Comparison of ENCODE assay signal across 1 cellular context in the genomic region with DNA sequence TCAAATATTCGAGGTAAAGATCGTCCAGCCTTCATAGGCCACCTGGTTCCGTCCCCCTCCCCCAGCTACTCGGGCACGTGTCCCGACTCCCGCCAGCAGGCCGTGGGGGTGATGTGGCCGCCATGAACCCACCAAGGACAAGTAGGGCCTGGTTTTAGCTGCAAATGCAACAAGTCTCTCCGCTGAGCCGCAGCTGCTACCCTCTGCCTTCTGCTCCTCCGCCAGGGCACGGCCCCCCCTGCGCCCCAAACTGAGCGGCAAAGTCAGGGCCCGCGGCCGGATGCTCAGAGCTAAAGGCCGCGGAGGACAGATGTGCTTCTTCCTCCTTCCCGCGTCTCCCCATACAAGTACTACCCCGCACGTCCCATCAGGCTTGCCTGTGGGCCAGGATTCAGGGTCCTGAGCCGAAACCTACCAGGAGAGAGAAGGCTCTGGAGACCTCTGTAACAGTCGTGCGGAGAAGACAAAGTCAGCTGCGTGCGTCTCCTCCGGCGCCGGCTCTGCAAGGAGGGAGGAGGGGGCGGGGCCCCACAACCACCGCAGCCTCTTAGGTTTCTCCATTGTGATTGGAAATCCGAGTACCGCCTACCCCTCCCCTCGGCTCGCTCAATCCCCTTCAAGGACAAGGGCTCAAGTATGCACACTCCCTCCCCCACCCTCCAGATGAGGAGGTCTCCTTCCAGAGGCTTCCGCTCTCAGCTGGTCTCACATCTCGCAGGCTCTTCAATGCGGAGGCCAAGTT.
TF ChIP-seq lines count a peak whose summit lies in the region.

A gene (minus strand): TSS at position 507 of the 742 bp plus-strand sequence. CDS start 3,171 bp downstream, outside the sequence.

TF ChIP-seq in WTC11, 78 proteins besides CTCF, POLR2A, EP300 and RAD21 (continued from another document):
- TF ChIP-seq PRRX2 (CRISPR knock-in tag; IDR thresholded peaks at IDR 0.05) (no peak), IRF2 (CRISPR knock-in tag; IDR thresholded peaks at IDR 0.05; ENCODE audit: borderline replicate concordance, low read depth) (no peak), FOXP1 (CRISPR knock-in tag; IDR thresholded peaks at IDR 0.05; ENCODE audit: borderline replicate concordance) (peak; percentile 86), RELA (CRISPR knock-in tag; IDR thresholded peaks at IDR 0.05; ENCODE audit: borderline replicate concordance) (0 out of 2 replicates have a peak, but pooled peaks have one; percentile 23), JUN (CRISPR knock-in tag; IDR thresholded peaks at IDR 0.05) (no peak), ELF4 (CRISPR knock-in tag; IDR thresholded peaks at IDR 0.05; ENCODE audit: low read depth) (no peak), HMGA2 (CRISPR knock-in tag; IDR thresholded peaks at IDR 0.05) (no peak), FOXJ3 (CRISPR knock-in tag; IDR thresholded peaks at IDR 0.05; ENCODE audit: borderline replicate concordance) (no peak), ZNF317 (CRISPR knock-in tag; IDR thresholded peaks at IDR 0.05; ENCODE audit: borderline replicate concordance, low read depth) (0 out of 2 replicates have a peak, but pooled peaks have one; percentile 34)
- TF ChIP-seq, protein P1, sequence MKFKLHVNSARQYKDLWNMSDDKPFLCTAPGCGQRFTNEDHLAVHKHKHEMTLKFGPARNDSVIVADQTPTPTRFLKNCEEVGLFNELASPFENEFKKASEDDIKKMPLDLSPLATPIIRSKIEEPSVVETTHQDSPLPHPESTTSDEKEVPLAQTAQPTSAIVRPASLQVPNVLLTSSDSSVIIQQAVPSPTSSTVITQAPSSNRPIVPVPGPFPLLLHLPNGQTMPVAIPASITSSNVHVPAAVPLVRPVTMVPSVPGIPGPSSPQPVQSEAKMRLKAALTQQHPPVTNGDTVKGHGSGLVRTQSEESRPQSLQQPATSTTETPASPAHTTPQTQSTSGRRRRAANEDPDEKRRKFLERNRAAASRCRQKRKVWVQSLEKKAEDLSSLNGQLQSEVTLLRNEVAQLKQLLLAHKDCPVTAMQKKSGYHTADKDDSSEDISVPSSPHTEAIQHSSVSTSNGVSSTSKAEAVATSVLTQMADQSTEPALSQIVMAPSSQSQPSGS (CRISPR knock-in tag; IDR thresholded peaks at IDR 0.05; ENCODE audit: borderline replicate concordance, low read depth) = no peak
- TF ChIP-seq, protein P2, sequence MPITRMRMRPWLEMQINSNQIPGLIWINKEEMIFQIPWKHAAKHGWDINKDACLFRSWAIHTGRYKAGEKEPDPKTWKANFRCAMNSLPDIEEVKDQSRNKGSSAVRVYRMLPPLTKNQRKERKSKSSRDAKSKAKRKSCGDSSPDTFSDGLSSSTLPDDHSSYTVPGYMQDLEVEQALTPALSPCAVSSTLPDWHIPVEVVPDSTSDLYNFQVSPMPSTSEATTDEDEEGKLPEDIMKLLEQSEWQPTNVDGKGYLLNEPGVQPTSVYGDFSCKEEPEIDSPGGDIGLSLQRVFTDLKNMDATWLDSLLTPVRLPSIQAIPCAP (CRISPR knock-in tag; IDR thresholded peaks at IDR 0.05) = 0 out of 2 replicates have a peak, but pooled peaks have one; percentile 14
- TF ChIP-seq, protein P3, sequence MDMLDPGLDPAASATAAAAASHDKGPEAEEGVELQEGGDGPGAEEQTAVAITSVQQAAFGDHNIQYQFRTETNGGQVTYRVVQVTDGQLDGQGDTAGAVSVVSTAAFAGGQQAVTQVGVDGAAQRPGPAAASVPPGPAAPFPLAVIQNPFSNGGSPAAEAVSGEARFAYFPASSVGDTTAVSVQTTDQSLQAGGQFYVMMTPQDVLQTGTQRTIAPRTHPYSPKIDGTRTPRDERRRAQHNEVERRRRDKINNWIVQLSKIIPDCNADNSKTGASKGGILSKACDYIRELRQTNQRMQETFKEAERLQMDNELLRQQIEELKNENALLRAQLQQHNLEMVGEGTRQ (CRISPR knock-in tag; IDR thresholded peaks at IDR 0.05) = peak; percentile 76
- TF ChIP-seq, protein P4, sequence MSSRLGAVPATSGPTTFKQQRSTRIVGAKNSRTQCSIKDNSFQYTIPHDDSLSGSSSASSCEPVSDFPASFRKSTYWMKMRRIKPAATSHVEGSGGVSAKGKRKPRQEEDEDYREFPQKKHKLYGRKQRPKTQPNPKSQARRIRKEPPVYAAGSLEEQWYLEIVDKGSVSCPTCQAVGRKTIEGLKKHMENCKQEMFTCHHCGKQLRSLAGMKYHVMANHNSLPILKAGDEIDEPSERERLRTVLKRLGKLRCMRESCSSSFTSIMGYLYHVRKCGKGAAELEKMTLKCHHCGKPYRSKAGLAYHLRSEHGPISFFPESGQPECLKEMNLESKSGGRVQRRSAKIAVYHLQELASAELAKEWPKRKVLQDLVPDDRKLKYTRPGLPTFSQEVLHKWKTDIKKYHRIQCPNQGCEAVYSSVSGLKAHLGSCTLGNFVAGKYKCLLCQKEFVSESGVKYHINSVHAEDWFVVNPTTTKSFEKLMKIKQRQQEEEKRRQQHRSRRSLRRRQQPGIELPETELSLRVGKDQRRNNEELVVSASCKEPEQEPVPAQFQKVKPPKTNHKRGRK (CRISPR knock-in tag; IDR thresholded peaks at IDR 0.05; ENCODE audit: borderline replicate concordance) = no peak
